ENCODE assay signal across 29 cellular contexts in the genomic region with DNA sequence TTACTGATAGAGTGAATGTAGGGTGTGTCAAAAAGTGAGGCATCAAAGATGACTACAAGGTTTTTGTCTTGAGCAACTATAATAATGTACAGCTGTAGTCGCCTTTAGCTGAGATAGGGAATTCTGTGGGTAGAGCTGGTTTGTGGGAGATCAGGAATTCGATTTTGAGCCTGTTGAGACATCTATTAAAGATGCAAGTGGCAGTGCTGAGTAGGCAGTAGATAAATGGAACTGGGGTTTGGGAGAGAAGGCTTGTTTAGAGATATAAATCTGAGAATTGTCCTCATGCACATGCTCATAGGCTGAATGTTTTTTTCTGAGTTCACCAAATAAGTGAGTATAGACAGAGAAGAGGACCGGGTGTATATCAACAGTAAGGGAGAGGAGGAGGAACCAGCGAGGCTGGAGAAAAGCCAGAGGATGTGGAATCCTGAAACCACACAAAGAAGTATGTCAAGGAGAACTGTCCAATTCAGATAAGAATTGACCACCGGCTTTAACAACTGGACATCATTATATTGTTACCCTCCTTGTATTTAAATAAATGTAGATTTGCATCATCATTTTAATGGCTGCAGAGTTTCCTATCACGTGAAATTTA.
A peak's percentile ranks its signal among the peaks of the same experiment; 100 is the strongest.
DNase-seq lines count a peak whose midpoint lies in the region; ATAC-seq, FAIRE-seq and TF ChIP-seq lines count a peak whose summit lies in the region.
"Had no signal": no experiment of that assay in that cellular context is flagged by ENCODE, and none has a peak within 500 bp of the region (broad histone marks: within the 10 kb centered on the region; RNA-seq: fewer than 3 reads in every experiment).

No MANE protein-coding gene starts in this region.

- peak; percentile 54 for FAIRE-seq in K562 (lab: Jason Lieb, UNC)
- FAIRE-seq: GM12891, HepG2, TTC549 had no signal

- CTCF ChIA-PET in K562 (lab: Yijun Ruan, JAX; ENCODE audit: low intra/inter-chr PET ratio): no interaction called here

- BruUV-seq in K562 (replicated peaks; lab: Mats Ljungman, UMichigan): no TSS peak

- H2AFZ ChIP-seq in K562 (ENCODE audit: low read depth, low read length): no peak overlapping the region

- no peak overlapping the region for H3K4me2 ChIP-seq in K562 (ENCODE audit: insufficient read depth, low read length)

- no peak for TF ChIP-seq EP300 in K562 (IDR thresholded peaks at IDR 0.05; ENCODE audit: low read length)

- POLR2A ChIA-PET in K562 (lab: Yijun Ruan, JAX): no interaction called here

- ATAC-seq in K562 (peak; percentile 66), foreskin keratinocyte (no peak)
- ATAC-seq: activated T-cell treated with anti-CD3 and anti-CD28 coated beads, Interleukin-2, amount 50 U/mL, for 72 hours; HepG2; lower lobe of right lung; mucosa of descending colon; natural killer cell had no signal

- intact Hi-C loops in K562 (cut with micrococcal nuclease): loop anchor here (10.0 kb wide), 1 partner anchor 641 kb away; no protein-coding TSS in a partner anchor

- TF ChIP-seq POLR2A in K562 (conservative IDR thresholded peaks at IDR 0.05): no peak

- no peak overlapping the region for H3K27ac ChIP-seq in K562 (ENCODE audit: extremely low read depth, low read depth, low read length)
- H3K27ac ChIP-seq in foreskin keratinocyte: no peak overlapping the region
- H3K27ac ChIP-seq: breast epithelium, heart left ventricle, lower lobe of right lung, RWPE1, sigmoid colon, tibial nerve had no signal

- 9% methylated on average over 6 of the region's 6 CpGs for WGBS in K562 (ENCODE audit: insufficient coverage, low coverage, missing lambda C conversion rate)

- DNase-seq in AG10803 (ENCODE audit: low read depth) (peak; percentile 20), OCI-M1 (lab: John Stamatoyannopoulos, UW) (peak; percentile 79), K562 (ENCODE audit: extremely low read depth in 1 of 4, low spot score in 3 of 4) (peak in 2 of 4 experiments; percentile 22 to 62), foreskin keratinocyte (peak; percentile 2 to 5), AG20443 (ENCODE audit: low spot score) (no peak), NCI-H2227 (lab: John Stamatoyannopoulos, UW; ENCODE audit: unreplicated experiment) (no peak), kidney glomerular epithelial cell (lab: John Stamatoyannopoulos, UW) (no peak), HAP-1 (ENCODE audit: low spot score in 2 of 2) (no peak)
- DNase-seq: activated CD4-positive, alpha-beta T cell treated with anti-CD3 and anti-CD28 coated beads, Interleukin-2, amount 50 U/mL, for 48 hours; activated CD4-positive, CD25-positive, alpha-beta regulatory T cell treated with anti-CD3 and anti-CD28 coated beads, Interleukin-2, amount 50 U/mL, for 72 hours; activated naive CD4-positive, alpha-beta T cell; activated T-cell treated with anti-CD3 and anti-CD28 coated beads, Interleukin-2, amount 50 U/mL, for 72 hours; H7; heart left ventricle; Kasumi-1; lower lobe of right lung; mucosa of descending colon; MV-4-11; natural killer cell; NCI-H1436; nucleus accumbens; sigmoid colon; stimulated activated CD4-positive, alpha-beta T cell treated with anti-CD3 and anti-CD28 coated beads, Interleukin-4, amount 100 ng/mL, for 4 hours had no signal

- H3K79me2 ChIP-seq in K562 (ENCODE audit: control insufficient read depth, insufficient read depth, low read length): no peaks in the 10 kb centered on the region

- H3K36me3 ChIP-seq in K562 (ENCODE audit: control insufficient read depth, insufficient read depth, low read length): peaks cover 8% of the 10 kb centered on the region; the same call in 1 of the 3 replicates
- no peaks in the 10 kb centered on the region for H3K36me3 ChIP-seq in HAP-1 (replicated peaks)
- H3K36me3 ChIP-seq: breast epithelium had no signal

- in situ Hi-C loops in K562 (cut with MboI): no loop called here
- in situ Hi-C loops in HAP-1 (cut with MboI; ENCODE audit: low sequenced_read_pairs): no loop called here

- TF ChIP-seq RAD21 in K562 (CRISPR knock-in tag; conservative IDR thresholded peaks at IDR 0.05 in 1 of 2, IDR thresholded peaks at IDR 0.05 in 1 of 2): no peak; a peak in 1 of 4 replicates

- H3K4me3 ChIP-seq in AG10803 (ENCODE audit: low read length): no peak overlapping the region
- no peak overlapping the region for H3K4me3 ChIP-seq in K562
- no peak overlapping the region for H3K4me3 ChIP-seq in HAP-1
- H3K4me3 ChIP-seq: breast epithelium, heart left ventricle, lower lobe of right lung, mucosa of descending colon, sigmoid colon, tibial nerve had no signal

- no peak for TF ChIP-seq CTCF in AG10803 (conservative IDR thresholded peaks at IDR 0.05; ENCODE audit: low read length)
- no peak for TF ChIP-seq CTCF in K562 (IDR thresholded peaks at IDR 0.05 in 2 of 3, conservative IDR thresholded peaks at IDR 0.05 in 1 of 3; ENCODE audit: insufficient read depth in 2 of 3, low read depth in 1 of 3, low read length in 3 of 3)
- no peak for TF ChIP-seq CTCF in foreskin keratinocyte (conservative IDR thresholded peaks at IDR 0.05)

- no peaks in the 10 kb centered on the region for H3K9me1 ChIP-seq in K562 (ENCODE audit: control insufficient read depth, insufficient read depth, low read length)

- no peak overlapping the region for H3K9ac ChIP-seq in K562 (ENCODE audit: insufficient read depth in 1 of 2, low read depth in 2 of 2, low read length in 2 of 2)

- H3K27me3 ChIP-seq in K562 (ENCODE audit: control insufficient read depth in 2 of 2, insufficient read depth in 2 of 2, low read length in 2 of 2) (no peaks in the 10 kb centered on the region), foreskin keratinocyte (no peaks in the 10 kb centered on the region), HAP-1 (ENCODE audit: low read depth) (no peaks in the 10 kb centered on the region)
- H3K27me3 ChIP-seq: breast epithelium, heart left ventricle, sigmoid colon, tibial nerve had no signal

- peaks cover 0 to 4% of the 10 kb centered on the region in 2 experiments; a peak in 1 of 5 replicates for H3K4me1 ChIP-seq in K562 (replicated peaks in 1 of 2; ENCODE audit: control insufficient read depth in 2 of 2, insufficient read depth in 2 of 2, low read length in 2 of 2)
- no peaks in the 10 kb centered on the region for H3K4me1 ChIP-seq in foreskin keratinocyte
- H3K4me1 ChIP-seq in HAP-1: no peaks in the 10 kb centered on the region
- H3K4me1 ChIP-seq: breast epithelium, lower lobe of right lung, sigmoid colon, tibial nerve had no signal

- H4K20me1 ChIP-seq in K562 (replicated peaks; ENCODE audit: control insufficient read depth, insufficient read depth, low read length): no peaks in the 10 kb centered on the region

- H3K9me3 ChIP-seq in K562 (replicated peaks; ENCODE audit: control insufficient read depth, insufficient read depth, low read depth, low read length) (no peaks in the 10 kb centered on the region), HAP-1 (no peaks in the 10 kb centered on the region)
- H3K9me3 ChIP-seq: breast epithelium, heart left ventricle, lower lobe of right lung, mucosa of descending colon, sigmoid colon, tibial nerve had no signal

TF ChIP-seq in K562, 482 proteins besides CTCF, POLR2A, EP300 and RAD21 (continues in another document):
- peak; percentile 25; the same call in 1 of the 2 replicates for TF ChIP-seq SOX6 (IDR thresholded peaks at IDR 0.05)
- no peak for TF ChIP-seq ZNF121 (CRISPR knock-in tag; conservative IDR thresholded peaks at IDR 0.05)
- peak; percentile 30; the same call in 1 of the 2 replicates for TF ChIP-seq MAFG (tag; conservative IDR thresholded peaks at IDR 0.05)
- no peak for TF ChIP-seq ZBTB8A (IDR thresholded peaks at IDR 0.05; ENCODE audit: partially characterized antibody)
- TF ChIP-seq KDM1A (IDR thresholded peaks at IDR 0.05): no peak
- TF ChIP-seq ZEB2 (IDR thresholded peaks at IDR 0.05): no peak
- TF ChIP-seq TCF3 (CRISPR knock-in tag; IDR thresholded peaks at IDR 0.05): 0 out of 2 replicates have a peak, but pooled peaks have one; percentile 16
- no peak for TF ChIP-seq CCAR2 (IDR thresholded peaks at IDR 0.05; ENCODE audit: low read depth, low read length)
- no peak for TF ChIP-seq U2AF1 (optimal IDR thresholded peaks at IDR 0.05; ENCODE audit: low read depth, low read length)
- TF ChIP-seq SAFB (IDR thresholded peaks at IDR 0.05; ENCODE audit: borderline replicate concordance, low read depth, low read length): no peak
- TF ChIP-seq MCM3 (IDR thresholded peaks at IDR 0.05): no peak
- TF ChIP-seq, protein P1, sequence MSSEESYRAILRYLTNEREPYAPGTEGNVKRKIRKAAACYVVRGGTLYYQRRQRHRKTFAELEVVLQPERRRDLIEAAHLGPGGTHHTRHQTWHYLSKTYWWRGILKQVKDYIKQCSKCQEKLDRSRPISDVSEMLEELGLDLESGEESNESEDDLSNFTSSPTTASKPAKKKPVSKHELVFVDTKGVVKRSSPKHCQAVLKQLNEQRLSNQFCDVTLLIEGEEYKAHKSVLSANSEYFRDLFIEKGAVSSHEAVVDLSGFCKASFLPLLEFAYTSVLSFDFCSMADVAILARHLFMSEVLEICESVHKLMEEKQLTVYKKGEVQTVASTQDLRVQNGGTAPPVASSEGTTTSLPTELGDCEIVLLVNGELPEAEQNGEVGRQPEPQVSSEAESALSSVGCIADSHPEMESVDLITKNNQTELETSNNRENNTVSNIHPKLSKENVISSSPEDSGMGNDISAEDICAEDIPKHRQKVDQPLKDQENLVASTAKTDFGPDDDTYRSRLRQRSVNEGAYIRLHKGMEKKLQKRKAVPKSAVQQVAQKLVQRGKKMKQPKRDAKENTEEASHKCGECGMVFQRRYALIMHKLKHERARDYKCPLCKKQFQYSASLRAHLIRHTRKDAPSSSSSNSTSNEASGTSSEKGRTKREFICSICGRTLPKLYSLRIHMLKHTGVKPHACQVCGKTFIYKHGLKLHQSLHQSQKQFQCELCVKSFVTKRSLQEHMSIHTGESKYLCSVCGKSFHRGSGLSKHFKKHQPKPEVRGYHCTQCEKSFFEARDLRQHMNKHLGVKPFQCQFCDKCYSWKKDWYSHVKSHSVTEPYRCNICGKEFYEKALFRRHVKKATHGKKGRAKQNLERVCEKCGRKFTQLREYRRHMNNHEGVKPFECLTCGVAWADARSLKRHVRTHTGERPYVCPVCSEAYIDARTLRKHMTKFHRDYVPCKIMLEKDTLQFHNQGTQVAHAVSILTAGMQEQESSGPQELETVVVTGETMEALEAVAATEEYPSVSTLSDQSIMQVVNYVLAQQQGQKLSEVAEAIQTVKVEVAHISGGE (CRISPR knock-in tag; IDR thresholded peaks at IDR 0.05): no peak
- TF ChIP-seq SMAD4 (CRISPR knock-in tag; conservative IDR thresholded peaks at IDR 0.05): no peak
- peak in 1 of 2 experiments; percentile 40; a peak in 2 of 4 replicates for TF ChIP-seq NRF1 (conservative IDR thresholded peaks at IDR 0.05 in 1 of 2, IDR thresholded peaks at IDR 0.05 in 1 of 2)
- TF ChIP-seq NFIC (IDR thresholded peaks at IDR 0.05): peak; percentile 54
- TF ChIP-seq ZC3H11A (IDR thresholded peaks at IDR 0.05; ENCODE audit: low read depth, low read length): no peak
- no peak for TF ChIP-seq ETV1 (tag; conservative IDR thresholded peaks at IDR 0.05; ENCODE audit: low read depth)
- TF ChIP-seq ERF (CRISPR knock-in tag; IDR thresholded peaks at IDR 0.05): no peak

Comparison
In these comparisons a context has a peak if more than half of its experiments do, and no peak if none do; other contexts are left out.
1. DNase-seq: peak in AG10803 (single experiment), OCI-M1 (single experiment) and foreskin keratinocyte (2 of 2); none in AG20443 (single experiment), NCI-H2227 (single experiment), kidney glomerular epithelial cell (single experiment) and HAP-1 (0 of 2).